Comparison of ENCODE assay signal across 8 cellular contexts in genomic region chr7:5526190-5527037, GRCh38. TPM values are rescaled to one million over a fixed set of nuclear protein-coding genes. Genes with fewer than 3 reads are reported as not detected.
A peak's percentile ranks its signal among the peaks of the same experiment; 100 is the strongest.
DNase-seq lines count a peak whose midpoint lies in the region; ATAC-seq, FAIRE-seq and TF ChIP-seq lines count a peak whose summit lies in the region.

No MANE protein-coding gene starts in this region.

- intact Hi-C loops in activated CD4-positive, alpha-beta memory T cell treated with anti-CD3 and anti-CD28 coated beads for 36 hours (cut with micrococcal nuclease): no loop called here

- H3K36me3 Mint-ChIP-seq in activated CD4-positive, alpha-beta memory T cell treated with anti-CD3 and anti-CD28 coated beads for 36 hours: peaks cover 53% of the 10 kb centered on the region
- peaks cover 40% of the 10 kb centered on the region for H3K36me3 Mint-ChIP-seq in neural progenitor cell

- no peak overlapping the region for H3K4me2 ChIP-seq in neural progenitor cell

- peaks cover 87% of the 10 kb centered on the region for H3F3A ChIP-seq in neural progenitor cell (ENCODE audit: low read depth)

- peaks cover 11% of the 10 kb centered on the region for H3K27me3 Mint-ChIP-seq in activated CD4-positive, alpha-beta memory T cell treated with anti-CD3 and anti-CD28 coated beads for 36 hours
- peaks cover 64% of the 10 kb centered on the region for H3K27me3 Mint-ChIP-seq in neural progenitor cell (ENCODE audit: insufficient read depth, low read depth)

- ATAC-seq in HG02884 (IDR thresholded peaks at IDR 0.05; ENCODE audit: unreplicated experiment) (no peak), HG02588 (IDR thresholded peaks at IDR 0.05; ENCODE audit: unreplicated experiment) (no peak)

- FAIRE-seq in GM19239 (lab: Jason Lieb, UNC): no peak

- peaks cover 3% of the 10 kb centered on the region; the same call in 1 of the 2 replicates for H3K4me1 ChIP-seq in HUES6 (ENCODE audit: control insufficient read depth, insufficient read depth, low read length)
- H3K4me1 ChIP-seq in neural progenitor cell: peaks cover 26% of the 10 kb centered on the region

- H3K4me3 ChIP-seq in HUES6 (ENCODE audit: low read depth, low read length): no peak overlapping the region
- no peak overlapping the region for H3K4me3 ChIP-seq in neural progenitor cell

- H4K20me1 ChIP-seq in neural progenitor cell (ENCODE audit: low read depth): peaks cover 56% of the 10 kb centered on the region

- peak; percentile 10 for TF ChIP-seq CTCF in neural progenitor cell (IDR thresholded peaks at IDR 0.05)

- DNase-seq in Caki2 (ENCODE audit: low read depth) (peak; percentile 73), fibroblast of gingiva (ENCODE audit: low read depth) (peak; percentile 59), neural progenitor cell (ENCODE audit: low spot score) (peak; percentile 50), GM19239 (ENCODE audit: insufficient read length, low spot score) (no peak)
- peak; percentile 60 for DNase-seq in activated CD4-positive, alpha-beta memory T cell treated with anti-CD3 and anti-CD28 coated beads for 36 hours

- H3K27ac ChIP-seq in HUES6 (ENCODE audit: low read depth, low read length): no peak overlapping the region
- H3K27ac ChIP-seq in neural progenitor cell: peak overlapping the region; percentile 64

- H3K36me3 ChIP-seq in HUES6 (ENCODE audit: control insufficient read depth, insufficient read depth, low read length): peaks cover 59% of the 10 kb centered on the region
- no peaks in the 10 kb centered on the region for H3K36me3 ChIP-seq in neural progenitor cell

- no peaks in the 10 kb centered on the region for H3K27me3 ChIP-seq in HUES6 (ENCODE audit: control insufficient read depth, insufficient read depth, low read length)
- no peaks in the 10 kb centered on the region for H3K27me3 ChIP-seq in neural progenitor cell

- H3K79me2 ChIP-seq in neural progenitor cell (ENCODE audit: low read depth): peaks cover 50% of the 10 kb centered on the region

- H3K9ac ChIP-seq in HUES6 (ENCODE audit: low read length) (peak overlapping the region; percentile 31), neural progenitor cell (no peak overlapping the region)

- CTCF ChIA-PET in activated CD4-positive, alpha-beta memory T cell treated with anti-CD3 and anti-CD28 coated beads for 36 hours (lab: Charles Lee): interaction anchor here (0.8 to 4.7 kb wide), 4 partner anchors 32 to 178 kb away, joined by 3 to 32 read pairs (median 9); no protein-coding TSS in a partner anchor

- POLR2A ChIA-PET in activated CD4-positive, alpha-beta memory T cell treated with anti-CD3 and anti-CD28 coated beads for 36 hours (lab: Charles Lee): interaction anchor here (0.8 to 2.1 kb wide), 5 partner anchors 10 to 175 kb away, joined by 3 to 5 read pairs (median 4); no protein-coding TSS in a partner anchor

- peaks cover 33% of the 10 kb centered on the region for H3K4me1 Mint-ChIP-seq in activated CD4-positive, alpha-beta memory T cell treated with anti-CD3 and anti-CD28 coated beads for 36 hours (ENCODE audit: low read depth)
- H3K4me1 Mint-ChIP-seq in neural progenitor cell: peaks cover 30% of the 10 kb centered on the region

- in situ Hi-C loops in Caki2 (cut with HindIII; ENCODE audit: low pct_unique_long_range_greater_than_20kb, low sequenced_read_pairs): no loop called here

- peak overlapping the region; percentile 94 for H3K27ac Mint-ChIP-seq in activated CD4-positive, alpha-beta memory T cell treated with anti-CD3 and anti-CD28 coated beads for 36 hours
- peak overlapping the region; percentile 69 for H3K27ac Mint-ChIP-seq in neural progenitor cell

- H2AFZ ChIP-seq in neural progenitor cell (replicated peaks): no peak overlapping the region

- no peaks in the 10 kb centered on the region for H3K9me3 Mint-ChIP-seq in activated CD4-positive, alpha-beta memory T cell treated with anti-CD3 and anti-CD28 coated beads for 36 hours
- peaks cover 12% of the 10 kb centered on the region for H3K9me3 Mint-ChIP-seq in neural progenitor cell

- H3K4me3 Mint-ChIP-seq in activated CD4-positive, alpha-beta memory T cell treated with anti-CD3 and anti-CD28 coated beads for 36 hours: peak overlapping the region; percentile 97
- peak overlapping the region; percentile 94 for H3K4me3 Mint-ChIP-seq in neural progenitor cell

- no peaks in the 10 kb centered on the region for H3K9me3 ChIP-seq in HUES6 (ENCODE audit: control insufficient read depth, insufficient read depth, low read depth, low read length)
- H3K9me3 ChIP-seq in neural progenitor cell (ENCODE audit: low read depth): no peaks in the 10 kb centered on the region

RNA-seq across cellular contexts. Expression of gene ACTB, which starts 4.0 kb away (rescaled TPM):
- total RNA-seq in Caki2 (2014; rRNA removed; shearing (Covaris generic); ENCODE audit: low replicate concordance): 820 and 1,008 TPM in 2 replicates
- total RNA-seq in activated CD4-positive, alpha-beta memory T cell treated with anti-CD3 and anti-CD28 coated beads for 36 hours: 1,000 to 10,000 TPM; 9,547 to 9,912 TPM
- total RNA-seq in neural progenitor cell (ENCODE audit: low replicate concordance): 1,381 and 2,318 TPM in 2 replicates

RNA-seq across cellular contexts. Expression of gene FBXL18, which starts 12.8 kb away (rescaled TPM):
- 3.2 and 3.5 TPM in 2 replicates for total RNA-seq in Caki2 (2014; rRNA removed; shearing (Covaris generic); ENCODE audit: low replicate concordance)
- 1 to 10 TPM; 8.1 to 8.2 TPM for total RNA-seq in activated CD4-positive, alpha-beta memory T cell treated with anti-CD3 and anti-CD28 coated beads for 36 hours
- 3.3 and 6.7 TPM in 2 replicates for total RNA-seq in neural progenitor cell (ENCODE audit: low replicate concordance)
